24 cellular contexts compared by ENCODE assay signal in genomic region chr7:57364933-57365710, GRCh38.
A peak's percentile ranks its signal among the peaks of the same experiment; 100 is the strongest.
DNase-seq lines count a peak whose midpoint lies in the region; ATAC-seq and TF ChIP-seq lines count a peak whose summit lies in the region.
"Had no signal": no experiment of that assay in that cellular context is flagged by ENCODE, and none has a peak within 500 bp of the region (broad histone marks: within the 10 kb centered on the region; RNA-seq: fewer than 3 reads in every experiment).

No MANE protein-coding gene starts in this region.

- H3K27ac ChIP-seq in aorta (ENCODE audit: low read depth in 1 of 2, low read length in 2 of 2): no peak overlapping the region
- H3K27ac ChIP-seq: A549; BLaER1 treated with 17β-estradiol and CSF1 and Interleukin-3, amounts not matched to agents 10 nM and 100 nM had no signal

- no peak for DNase-seq in natural killer cell treated with Interleukin-12 subunit alpha and Interleukin-12 subunit beta and Interleukin-15 and Interleukin-18, amount 100 ng/mL, for 72 hours (ENCODE audit: low spot score)
- DNase-seq in natural killer cell (no peak), endothelial cell (ENCODE audit: low spot score) (no peak), posterior vena cava (ENCODE audit: low spot score) (peak; percentile 26), aorta (no peak), Right ventricle myocardium superior (no peak), SIG-M5 treated with dmso at 0.1 percent for 504 hours (lab: John Stamatoyannopoulos, UW; ENCODE audit: unreplicated experiment) (no peak), middle frontal gyrus (ENCODE audit: extremely low spot score, low spot score) (no peak)
- DNase-seq: 8988T; ACHN; AML-193; BE2C; Calu3; CD4-positive, alpha-beta T cell; COR-L47; DMS53; DMS79 treated with DMSO at 0.1 percent for 48 hours; GF-D8; H9 had no signal

- peak; percentile 23 to 28 for ATAC-seq in natural killer cell treated with Interleukin-12 subunit alpha and Interleukin-12 subunit beta and Interleukin-15 and Interleukin-18, amount 100 ng/mL, for 72 hours
- no peak for ATAC-seq in natural killer cell
- ATAC-seq in aorta (ENCODE audit: low FRiP score): peak; percentile 46
- no peak for ATAC-seq in Right ventricle myocardium superior (ENCODE audit: poor library complexity)
- ATAC-seq: A549, GM23338, HCT116 had no signal

- no peak overlapping the region for H3K4me3 Mint-ChIP-seq in natural killer cell treated with Interleukin-12 subunit alpha and Interleukin-12 subunit beta and Interleukin-15 and Interleukin-18, amount 100 ng/mL, for 72 hours
- H3K4me3 Mint-ChIP-seq in natural killer cell: no peak overlapping the region
- peak overlapping the region; percentile 3 for H3K4me3 Mint-ChIP-seq in endothelial cell (ENCODE audit: unreplicated experiment)
- H3K4me3 Mint-ChIP-seq: CD14-positive monocyte; CD4-positive, alpha-beta T cell; GM23338; H9 had no signal

- H3K4me3 ChIP-seq in aorta (ENCODE audit: low read length in 2 of 2): no peak overlapping the region
- H3K4me3 ChIP-seq: A549; BLaER1 treated with 17β-estradiol and CSF1 and Interleukin-3, amounts not matched to agents 10 nM and 100 nM; GM23338 had no signal

- no peak overlapping the region for H3K27ac Mint-ChIP-seq in natural killer cell treated with Interleukin-12 subunit alpha and Interleukin-12 subunit beta and Interleukin-15 and Interleukin-18, amount 100 ng/mL, for 72 hours
- H3K27ac Mint-ChIP-seq in natural killer cell: no peak overlapping the region
- H3K27ac Mint-ChIP-seq in endothelial cell (ENCODE audit: unreplicated experiment): no peak overlapping the region
- H3K27ac Mint-ChIP-seq: CD14-positive monocyte; CD4-positive, alpha-beta T cell; GM23338; H9 had no signal

- intact Hi-C loops in natural killer cell (cut with micrococcal nuclease) (no loop called here), posterior vena cava (cut with DNase I) (no loop called here), aorta (cut with DNase I) (no loop called here), Right ventricle myocardium superior (cut with DNase I) (no loop called here)

- H3K27me3 ChIP-seq in aorta (ENCODE audit: control insufficient read depth in 1 of 2, insufficient read depth in 2 of 2, low read length in 1 of 2): no peaks in the 10 kb centered on the region
- H3K27me3 ChIP-seq: BE2C; BLaER1 treated with 17β-estradiol and CSF1 and Interleukin-3, amounts not matched to agents 10 nM and 100 nM had no signal

- H3K9me3 ChIP-seq in aorta (ENCODE audit: control insufficient read depth, low read length): no peaks in the 10 kb centered on the region
- H3K9me3 ChIP-seq: BE2C had no signal

- H3K4me1 ChIP-seq in aorta (ENCODE audit: control insufficient read depth in 1 of 2, insufficient read depth in 2 of 2, low read length in 2 of 2): no peaks in the 10 kb centered on the region
- H3K4me1 ChIP-seq: A549; BE2C; BLaER1 treated with 17β-estradiol and CSF1 and Interleukin-3, amounts not matched to agents 10 nM and 100 nM had no signal

- H3K4me1 Mint-ChIP-seq in natural killer cell treated with Interleukin-12 subunit alpha and Interleukin-12 subunit beta and Interleukin-15 and Interleukin-18, amount 100 ng/mL, for 72 hours (ENCODE audit: low read depth in 2 of 2): no peaks in the 10 kb centered on the region
- no peaks in the 10 kb centered on the region for H3K4me1 Mint-ChIP-seq in natural killer cell
- no peaks in the 10 kb centered on the region for H3K4me1 Mint-ChIP-seq in endothelial cell (ENCODE audit: unreplicated experiment)
- H3K4me1 Mint-ChIP-seq: CD14-positive monocyte, GM23338, H9 had no signal

- no peaks in the 10 kb centered on the region for H3K27me3 Mint-ChIP-seq in natural killer cell treated with Interleukin-12 subunit alpha and Interleukin-12 subunit beta and Interleukin-15 and Interleukin-18, amount 100 ng/mL, for 72 hours
- H3K27me3 Mint-ChIP-seq in natural killer cell (ENCODE audit: low read depth in 2 of 2): no peaks in the 10 kb centered on the region
- H3K27me3 Mint-ChIP-seq in endothelial cell (ENCODE audit: unreplicated experiment): peaks cover 20% of the 10 kb centered on the region
- H3K27me3 Mint-ChIP-seq: CD4-positive, alpha-beta T cell had no signal

- H3K9me3 Mint-ChIP-seq in natural killer cell treated with Interleukin-12 subunit alpha and Interleukin-12 subunit beta and Interleukin-15 and Interleukin-18, amount 100 ng/mL, for 72 hours: peaks cover 26% of the 10 kb centered on the region
- H3K9me3 Mint-ChIP-seq in natural killer cell: peaks cover 21 to 36% of the 10 kb centered on the region in 2 donors
- H3K9me3 Mint-ChIP-seq in endothelial cell (ENCODE audit: unreplicated experiment): peaks cover 61% of the 10 kb centered on the region

- no peaks in the 10 kb centered on the region for H3K36me3 ChIP-seq in aorta (ENCODE audit: control insufficient read depth in 1 of 2, insufficient read depth in 2 of 2, low read length in 1 of 2)
- H3K36me3 ChIP-seq: BE2C; BLaER1 treated with 17β-estradiol and CSF1 and Interleukin-3, amounts not matched to agents 10 nM and 100 nM had no signal

- 81 to 83% methylated on average over 17 of the region's 17 CpGs for WGBS in aorta, 2 donors

- TF ChIP-seq CTCF in natural killer cell (IDR thresholded peaks at IDR 0.05): no peak
- no peak for TF ChIP-seq CTCF in endothelial cell (IDR thresholded peaks at IDR 0.05; ENCODE audit: unreplicated experiment)

- H3K36me3 Mint-ChIP-seq in natural killer cell treated with Interleukin-12 subunit alpha and Interleukin-12 subunit beta and Interleukin-15 and Interleukin-18, amount 100 ng/mL, for 72 hours: peaks cover 21% of the 10 kb centered on the region
- H3K36me3 Mint-ChIP-seq in natural killer cell (peaks cover 20% of the 10 kb centered on the region), endothelial cell (ENCODE audit: low read depth, unreplicated experiment) (peaks cover 27% of the 10 kb centered on the region)
- H3K36me3 Mint-ChIP-seq: CD14-positive monocyte had no signal

Comparison
In these comparisons a context has a peak if more than half of its experiments do, and no peak if none do; other contexts are left out.
1. ATAC-seq: peak in natural killer cell treated with Interleukin-12 subunit alpha and Interleukin-12 subunit beta and Interleukin-15 and Interleukin-18, amount 100 ng/mL, for 72 hours (2 of 2) and aorta (single experiment); none in natural killer cell (0 of 3) and Right ventricle myocardium superior (single experiment).